26 cellular contexts compared by ENCODE assay signal in genomic region chr4:5756271-5756670, GRCh38. TPM values are rescaled to one million over a fixed set of nuclear protein-coding genes. Genes with fewer than 3 reads are reported as not detected.
"Had no signal": no experiment of that assay in that cellular context is flagged by ENCODE, and none has a peak within 500 bp of the region (broad histone marks: within the 10 kb centered on the region; RNA-seq: fewer than 3 reads in every experiment).

No MANE protein-coding gene starts in this region.

- H3K4me2 ChIP-seq: smooth muscle cell had no signal

- H3K9me3 ChIP-seq: esophagus squamous epithelium, suprapubic skin, transverse colon had no signal

- H3K9ac ChIP-seq: parathyroid adenoma had no signal

- H3K27ac ChIP-seq: esophagus squamous epithelium, parathyroid adenoma, suprapubic skin, transverse colon had no signal

- H3K9me3 Mint-ChIP-seq: immature natural killer cell, nephron progenitor cell had no signal

- H3K27ac Mint-ChIP-seq: immature natural killer cell; naive thymus-derived CD8-positive, alpha-beta T cell; progenitor cell of endocrine pancreas had no signal

- H3K27me3 Mint-ChIP-seq: progenitor cell of endocrine pancreas had no signal

- H3K4me1 Mint-ChIP-seq: immature natural killer cell; stimulated activated naive CD8-positive, alpha-beta T cell treated with anti-CD3 and anti-CD28 coated beads, Interleukin-15, amount 100 ng/mL, for 72 hours had no signal

- H2AFZ ChIP-seq: parathyroid adenoma had no signal

- ATAC-seq: left lobe of liver; naive thymus-derived CD8-positive, alpha-beta T cell; sciatic nerve; stimulated activated naive CD8-positive, alpha-beta T cell treated with anti-CD3 and anti-CD28 coated beads, Interleukin-15, amount 100 ng/mL, for 72 hours had no signal

- H3K36me3 ChIP-seq: transverse colon had no signal

- H3K27me3 ChIP-seq: esophagus squamous epithelium, suprapubic skin, transverse colon had no signal

- H3K36me3 Mint-ChIP-seq: immature natural killer cell had no signal

- H3K4me3 Mint-ChIP-seq: immature natural killer cell; naive thymus-derived CD8-positive, alpha-beta T cell; nephron progenitor cell; stimulated activated naive CD8-positive, alpha-beta T cell treated with anti-CD3 and anti-CD28 coated beads, Interleukin-15, amount 100 ng/mL, for 72 hours had no signal

- DNase-seq: cerebellar nuclear complex; dermis blood vessel endothelial cell; effector memory CD4-positive, alpha-beta T cell; erythroblast; esophagus squamous epithelium; hypothalamus; immature natural killer cell; mesenchymal stem cell; midbrain; naive thymus-derived CD8-positive, alpha-beta T cell; nephron progenitor cell; occipital lobe; stimulated activated CD4-positive, alpha-beta T cell treated with anti-CD3 and anti-CD28 coated beads, Interleukin-12 subunit alpha, Interleukin-12 subunit beta, amount 100 ng/mL, for 4 hours; stimulated activated CD4-positive, alpha-beta T cell treated with anti-CD3 and anti-CD28 coated beads, Interleukin-1b, Interleukin-23, amount 100 ng/mL, for 48 hours; stimulated activated CD4-positive, alpha-beta T cell treated with anti-CD3 and anti-CD28 coated beads, Interleukin-4, amount 100 ng/mL, for 1 hour; stimulated activated CD8-positive, alpha-beta memory T cell treated with anti-CD3 and anti-CD28 coated beads, Interleukin-4, amount 100 ng/mL, for 48 hours; stimulated activated naive CD4-positive, alpha-beta T cell; stimulated activated naive CD8-positive, alpha-beta T cell treated with anti-CD3 and anti-CD28 coated beads, Interleukin-15, amount 100 ng/mL, for 72 hours; transverse colon had no signal

- H3K4me3 ChIP-seq: esophagus squamous epithelium, lung, smooth muscle cell, suprapubic skin, transverse colon had no signal

- H3K4me1 ChIP-seq: parathyroid adenoma, transverse colon had no signal

RNA-seq across cellular contexts. Expression of gene EVC, which starts 45.3 kb away (rescaled TPM):
- polyA plus RNA-seq: immature natural killer cell; naive thymus-derived CD8-positive, alpha-beta T cell had no signal

RNA-seq across cellular contexts. Expression of gene EVC2, which starts 47.9 kb away (rescaled TPM):
- polyA plus RNA-seq: immature natural killer cell had no signal
